ENCODE assay signal across 9 cellular contexts in the genomic region with DNA sequence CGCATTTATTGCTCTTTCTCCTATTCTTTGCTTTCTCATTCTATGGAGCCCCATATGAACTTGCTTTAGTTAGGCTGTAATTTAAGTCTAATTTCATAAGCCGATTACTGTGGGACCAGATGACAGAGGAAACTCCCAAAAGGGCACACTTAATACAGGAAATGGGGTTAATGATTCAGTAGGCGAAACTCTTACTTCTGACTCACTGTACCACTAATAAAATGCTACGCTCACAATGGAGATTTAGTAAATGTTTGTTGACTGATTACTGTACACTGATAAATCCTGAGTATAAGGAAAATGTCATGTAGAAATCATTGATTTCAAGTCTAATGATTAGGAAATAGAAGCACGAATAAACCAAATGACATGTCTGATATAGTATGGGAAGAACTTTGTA.
DNase-seq lines count a peak whose midpoint lies in the region; ATAC-seq and TF ChIP-seq lines count a peak whose summit lies in the region.
"Had no signal": no experiment of that assay in that cellular context is flagged by ENCODE, and none has a peak within 500 bp of the region (broad histone marks: within the 10 kb centered on the region; RNA-seq: fewer than 3 reads in every experiment).

No MANE protein-coding gene starts in this region.

- no peaks in the 10 kb centered on the region for H3K9me3 ChIP-seq in adrenal gland (replicated peaks in 1 of 3)
- H3K9me3 ChIP-seq in CD4-positive, alpha-beta memory T cell (ENCODE audit: control insufficient read depth in 1 of 2, low read length in 2 of 2): no peaks in the 10 kb centered on the region

- intact Hi-C loops in adrenal gland (cut with DNase I): no loop called here
- intact Hi-C loops in CD4-positive, alpha-beta memory T cell (cut with micrococcal nuclease): no loop called here

- H3K36me3 ChIP-seq in kidney epithelial cell (ENCODE audit: control insufficient read depth, insufficient read depth, low read length) (no peaks in the 10 kb centered on the region), adrenal gland (replicated peaks in 1 of 2) (no peaks in the 10 kb centered on the region)
- H3K36me3 ChIP-seq in CD4-positive, alpha-beta memory T cell (ENCODE audit: insufficient read depth, low read length): no peaks in the 10 kb centered on the region

- no peak overlapping the region for H3K4me3 Mint-ChIP-seq in CD4-positive, alpha-beta memory T cell

- POLR2A ChIA-PET in CD4-positive, alpha-beta memory T cell (lab: Charles Lee; ENCODE audit: partially characterized antibody): no interaction called here

- no peaks in the 10 kb centered on the region for H3K27me3 ChIP-seq in kidney epithelial cell (ENCODE audit: control insufficient read depth, insufficient read depth, low read length)
- H3K27me3 ChIP-seq in adrenal gland: no peaks in the 10 kb centered on the region
- H3K27me3 ChIP-seq in CD4-positive, alpha-beta memory T cell (ENCODE audit: insufficient read depth, low read length): no peaks in the 10 kb centered on the region

- no peak overlapping the region for H3K27ac Mint-ChIP-seq in CD4-positive, alpha-beta memory T cell

- no peaks in the 10 kb centered on the region for H3K36me3 Mint-ChIP-seq in CD4-positive, alpha-beta memory T cell

- no peaks in the 10 kb centered on the region for H3K4me1 ChIP-seq in adrenal gland (replicated peaks in 1 of 2)
- no peaks in the 10 kb centered on the region for H3K4me1 ChIP-seq in CD4-positive, alpha-beta memory T cell (ENCODE audit: insufficient read depth, low read length)

- no peak overlapping the region for H3K27ac ChIP-seq in adrenal gland
- no peak overlapping the region for H3K27ac ChIP-seq in CD4-positive, alpha-beta memory T cell (ENCODE audit: low read depth, low read length)

- WGBS in adrenal gland, 4 donors: 70 to 77% (median 71%) methylated on average over 5 of the region's 5 CpGs

- no peak for TF ChIP-seq POLR2A in GM18505 (IDR thresholded peaks at IDR 0.05; ENCODE audit: borderline replicate concordance, extremely low read depth, insufficient read depth, insufficient read length)
- TF ChIP-seq POLR2A in NB4 (IDR thresholded peaks at IDR 0.05; ENCODE audit: extremely low read depth, insufficient read length): no peak
- no peak for TF ChIP-seq POLR2A in adrenal gland (IDR thresholded peaks at IDR 0.05)

- CTCF ChIA-PET in CD4-positive, alpha-beta memory T cell (lab: Charles Lee; ENCODE audit: partially characterized antibody): no interaction called here

- ATAC-seq in GM18505 (IDR thresholded peaks at IDR 0.05; ENCODE audit: unreplicated experiment) (peak; percentile 93), HG03039 (IDR thresholded peaks at IDR 0.05; ENCODE audit: unreplicated experiment) (no peak)

- H3K9me3 Mint-ChIP-seq in CD4-positive, alpha-beta memory T cell: peaks cover 0 to 3% (median 0%) of the 10 kb centered on the region in 8 donors

- peaks cover 0 to 3% of the 10 kb centered on the region in 2 donors for H3K27me3 Mint-ChIP-seq in CD4-positive, alpha-beta memory T cell

- DNase-seq in HCEC 1CT (peak; percentile 93), NB4 (ENCODE audit: low read depth) (peak; percentile 10), kidney epithelial cell (ENCODE audit: low read depth) (peak; percentile 73), adrenal gland (no peak), AG08395 (ENCODE audit: low spot score) (no peak)
- no peak for DNase-seq in CD4-positive, alpha-beta memory T cell
- DNase-seq: activated CD4-positive, alpha-beta T cell treated with anti-CD3 and anti-CD28 coated beads, Interleukin-2, amount 50 U/mL, for 4 hours had no signal

- TF ChIP-seq CTCF in NB4 (IDR thresholded peaks at IDR 0.05; ENCODE audit: low read depth, low read length): no peak
- TF ChIP-seq CTCF in kidney epithelial cell (IDR thresholded peaks at IDR 0.05; ENCODE audit: insufficient read depth, low read length, poor library complexity, severe bottlenecking): no peak
- no peak for TF ChIP-seq CTCF in adrenal gland (IDR thresholded peaks at IDR 0.05)

- H3K4me1 Mint-ChIP-seq in CD4-positive, alpha-beta memory T cell: peaks cover 0 to 6% (median 2%) of the 10 kb centered on the region in 4 donors

- H3K4me3 ChIP-seq in NB4 (ENCODE audit: low read depth, low read length): no peak overlapping the region
- H3K4me3 ChIP-seq in kidney epithelial cell (ENCODE audit: low read depth, low read length): no peak overlapping the region
- no peak overlapping the region for H3K4me3 ChIP-seq in adrenal gland
- H3K4me3 ChIP-seq in CD4-positive, alpha-beta memory T cell (ENCODE audit: low read length in 2 of 2): no peak overlapping the region

Comparison
In these comparisons a context has a peak if more than half of its experiments do, and no peak if none do; other contexts are left out.
1. DNase-seq: peak in HCEC 1CT (single experiment), NB4 (single experiment) and kidney epithelial cell (single experiment); none in adrenal gland (0 of 7), CD4-positive, alpha-beta memory T cell (0 of 5) and AG08395 (single experiment).